Comparison of ENCODE assay signal across 1 cellular context in genomic region chr6:15308445-15309213, GRCh38.
A peak's percentile ranks its signal among the peaks of the same experiment; 100 is the strongest.
TF ChIP-seq lines count a peak whose summit lies in the region.

No MANE protein-coding gene starts in this region.

TF ChIP-seq in K562, 482 proteins besides CTCF, POLR2A, EP300 and RAD21 (continued from another document):
- TF ChIP-seq ZNF395 (CRISPR knock-in tag; IDR thresholded peaks at IDR 0.05), result 0 out of 2 replicates have a peak, but pooled peaks have one; percentile 15
